In genomic region chr6:5781966-5782556, GRCh38 we compare ENCODE assay signal across 20 cellular contexts.
"Had no signal": no experiment of that assay in that cellular context is flagged by ENCODE, and none has a peak within 500 bp of the region (broad histone marks: within the 10 kb centered on the region; RNA-seq: fewer than 3 reads in every experiment).

No MANE protein-coding gene starts in this region.

- H3K9me3 ChIP-seq: gastroesophageal sphincter, pancreas, right lobe of liver, thoracic aorta, upper lobe of right lung had no signal

- DNase-seq: activated CD4-positive, alpha-beta T cell treated with anti-CD3 and anti-CD28 coated beads, Interleukin-2, amount 10 ng/mL, durations not matched to agents 7 days and 5 days; activated CD8-positive, alpha-beta memory T cell treated with anti-CD3 and anti-CD28 coated beads, Interleukin-2, amount 50 U/mL, for 4 hours; activated effector memory CD4-positive, alpha-beta T cell treated with Interleukin-2 at 50 U/mL for 16 hours; activated naive CD4-positive, alpha-beta T cell treated with anti-CD3 and anti-CD28 coated beads, Interleukin-2, amount 10 ng/mL, durations not matched to agents 7 days and 5 days; activated naive CD8-positive, alpha-beta T cell treated with anti-CD3 and anti-CD28 coated beads, Interleukin-2, amount 50 U/mL, for 24 hours; activated T-cell treated with anti-CD3 and anti-CD28 coated beads, Interleukin-2, amount 50 U/mL, for 4 hours; kidney glomerular epithelial cell; naive thymus-derived CD4-positive, alpha-beta T cell; right lobe of liver; stimulated activated CD4-positive, alpha-beta T cell treated with anti-CD3 and anti-CD28 coated beads, Interleukin-4, amount 100 ng/mL, for 4 hours; upper lobe of right lung had no signal

- H3K36me3 Mint-ChIP-seq: activated naive CD4-positive, alpha-beta T cell treated with anti-CD3 and anti-CD28 coated beads, Interleukin-2, amount 10 ng/mL, durations not matched to agents 7 days and 5 days had no signal

- H3K27me3 Mint-ChIP-seq: activated CD4-positive, alpha-beta T cell treated with anti-CD3 and anti-CD28 coated beads, Interleukin-2, amount 10 ng/mL, durations not matched to agents 7 days and 5 days; activated naive CD8-positive, alpha-beta T cell treated with anti-CD3 and anti-CD28 coated beads, Interleukin-2, amount 50 U/mL, for 24 hours; central memory CD8-positive, alpha-beta T cell; naive thymus-derived CD4-positive, alpha-beta T cell; stimulated activated memory B cell treated with anti-CD40 and anti-IgM and Interleukin-4, amounts not matched to agents 10 μg/mL and 1 μg/mL and 100 μg/mL, for 72 hours had no signal

- H3K27ac Mint-ChIP-seq: activated CD4-positive, alpha-beta T cell treated with anti-CD3 and anti-CD28 coated beads, Interleukin-2, amount 10 ng/mL, durations not matched to agents 7 days and 5 days; activated naive CD4-positive, alpha-beta T cell treated with anti-CD3 and anti-CD28 coated beads, Interleukin-2, amount 10 ng/mL, durations not matched to agents 7 days and 5 days; activated naive CD8-positive, alpha-beta T cell treated with anti-CD3 and anti-CD28 coated beads, Interleukin-2, amount 50 U/mL, for 24 hours; naive thymus-derived CD4-positive, alpha-beta T cell; stimulated activated memory B cell treated with anti-CD40 and anti-IgM and Interleukin-4, amounts not matched to agents 10 μg/mL and 1 μg/mL and 100 μg/mL, for 72 hours; T-helper 2 cell treated with Interferon-gamma antibody and Interleukin-4, amounts not matched to agents 5 μg/mL and 100 μg/mL, for 36 hours had no signal

- H3K9me3 Mint-ChIP-seq: activated CD4-positive, alpha-beta T cell treated with anti-CD3 and anti-CD28 coated beads, Interleukin-2, amount 10 ng/mL, durations not matched to agents 7 days and 5 days; activated naive CD4-positive, alpha-beta T cell treated with anti-CD3 and anti-CD28 coated beads, Interleukin-2, amount 10 ng/mL, durations not matched to agents 7 days and 5 days; activated naive CD8-positive, alpha-beta T cell treated with anti-CD3 and anti-CD28 coated beads, Interleukin-2, amount 50 U/mL, for 24 hours; activated T-cell treated with anti-CD3 and anti-CD28 coated beads, Interleukin-2, amount 50 U/mL, for 4 hours; central memory CD8-positive, alpha-beta T cell; stimulated activated memory B cell treated with anti-CD40 and anti-IgM and Interleukin-4, amounts not matched to agents 10 μg/mL and 1 μg/mL and 100 μg/mL, for 72 hours; T-helper 2 cell treated with Interferon-gamma antibody and Interleukin-4, amounts not matched to agents 5 μg/mL and 100 μg/mL, for 36 hours had no signal

- H3K36me3 ChIP-seq: gastroesophageal sphincter, heart left ventricle, pancreas, right lobe of liver, thoracic aorta, upper lobe of right lung had no signal

- H3K27ac ChIP-seq: coronary artery, gastroesophageal sphincter, pancreas, right lobe of liver, thoracic aorta, upper lobe of right lung had no signal

- H3K27me3 ChIP-seq: gastroesophageal sphincter, heart left ventricle, pancreas, right lobe of liver, upper lobe of right lung had no signal

- H3K4me1 ChIP-seq: pancreas, right lobe of liver, upper lobe of right lung had no signal

- ATAC-seq: activated CD4-positive, CD25-positive, alpha-beta regulatory T cell treated with anti-CD3 and anti-CD28 coated beads, Interleukin-2, amount 50 U/mL, for 24 hours; activated naive CD8-positive, alpha-beta T cell treated with anti-CD3 and anti-CD28 coated beads, Interleukin-2, amount 50 U/mL, for 24 hours; activated T-cell treated with anti-CD3 and anti-CD28 coated beads, Interleukin-2, amount 50 U/mL, for 4 hours; gastroesophageal sphincter; naive thymus-derived CD4-positive, alpha-beta T cell; stimulated activated memory B cell treated with anti-CD40 and anti-IgM and Interleukin-4, amounts not matched to agents 10 μg/mL and 1 μg/mL and 100 μg/mL, for 72 hours; upper lobe of right lung had no signal

- H3K4me3 Mint-ChIP-seq: activated CD4-positive, alpha-beta T cell treated with anti-CD3 and anti-CD28 coated beads, Interleukin-2, amount 10 ng/mL, durations not matched to agents 7 days and 5 days; activated naive CD4-positive, alpha-beta T cell treated with anti-CD3 and anti-CD28 coated beads, Interleukin-2, amount 10 ng/mL, durations not matched to agents 7 days and 5 days; activated naive CD8-positive, alpha-beta T cell treated with anti-CD3 and anti-CD28 coated beads, Interleukin-2, amount 50 U/mL, for 24 hours; activated T-cell treated with anti-CD3 and anti-CD28 coated beads, Interleukin-2, amount 50 U/mL, for 4 hours; central memory CD8-positive, alpha-beta T cell; naive thymus-derived CD4-positive, alpha-beta T cell; stimulated activated memory B cell treated with anti-CD40 and anti-IgM and Interleukin-4, amounts not matched to agents 10 μg/mL and 1 μg/mL and 100 μg/mL, for 72 hours; T-helper 2 cell treated with Interferon-gamma antibody and Interleukin-4, amounts not matched to agents 5 μg/mL and 100 μg/mL, for 36 hours had no signal

- H3K4me3 ChIP-seq: gastroesophageal sphincter, pancreas, right lobe of liver, upper lobe of right lung had no signal

- H3K4me1 Mint-ChIP-seq: activated CD4-positive, alpha-beta T cell treated with anti-CD3 and anti-CD28 coated beads, Interleukin-2, amount 10 ng/mL, durations not matched to agents 7 days and 5 days had no signal
